1 cellular context compared by ENCODE assay signal in the genomic region with DNA sequence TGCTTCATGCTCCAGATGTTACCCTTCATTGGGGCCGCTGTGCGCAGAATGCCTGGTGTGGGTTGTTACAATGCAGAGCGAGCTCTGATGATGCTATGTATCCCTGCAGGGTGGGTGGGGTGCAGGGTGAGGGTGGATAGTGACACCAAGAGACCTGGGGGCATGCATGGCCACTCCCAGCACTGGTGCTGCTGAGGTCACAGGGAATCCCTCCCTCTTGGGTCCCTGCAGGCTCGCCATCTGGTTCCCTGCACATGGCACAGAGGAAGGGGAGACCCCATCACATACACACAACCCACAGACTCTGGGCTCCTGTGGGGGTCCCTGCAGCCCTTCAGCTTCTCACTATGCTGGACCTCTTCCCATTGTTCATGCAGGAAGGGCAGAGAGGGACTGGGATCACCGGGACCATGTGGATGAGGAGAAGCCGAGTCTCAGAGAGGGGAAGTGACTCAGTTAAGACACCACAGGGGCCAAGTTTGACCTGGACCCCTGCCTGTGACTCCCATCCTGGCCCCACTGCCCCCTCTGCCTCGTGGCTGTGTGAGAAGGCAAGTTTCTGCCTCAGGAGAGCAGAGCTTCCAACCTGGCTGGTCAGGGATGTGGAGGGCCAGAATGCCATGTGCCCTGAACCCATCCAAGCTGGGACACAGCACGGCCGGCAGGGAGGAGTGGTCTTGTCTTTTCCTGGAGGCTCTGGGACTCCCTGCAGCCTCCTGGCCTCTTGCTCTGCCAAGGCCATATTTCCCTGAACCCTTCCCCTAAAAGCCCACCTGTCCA.
TF ChIP-seq lines count a peak whose summit lies in the region.

No MANE protein-coding gene starts in this region.

TF ChIP-seq in GM23338, 12 proteins besides CTCF, POLR2A, EP300 and RAD21 (continued from another document):
- TF ChIP-seq, protein P1, sequence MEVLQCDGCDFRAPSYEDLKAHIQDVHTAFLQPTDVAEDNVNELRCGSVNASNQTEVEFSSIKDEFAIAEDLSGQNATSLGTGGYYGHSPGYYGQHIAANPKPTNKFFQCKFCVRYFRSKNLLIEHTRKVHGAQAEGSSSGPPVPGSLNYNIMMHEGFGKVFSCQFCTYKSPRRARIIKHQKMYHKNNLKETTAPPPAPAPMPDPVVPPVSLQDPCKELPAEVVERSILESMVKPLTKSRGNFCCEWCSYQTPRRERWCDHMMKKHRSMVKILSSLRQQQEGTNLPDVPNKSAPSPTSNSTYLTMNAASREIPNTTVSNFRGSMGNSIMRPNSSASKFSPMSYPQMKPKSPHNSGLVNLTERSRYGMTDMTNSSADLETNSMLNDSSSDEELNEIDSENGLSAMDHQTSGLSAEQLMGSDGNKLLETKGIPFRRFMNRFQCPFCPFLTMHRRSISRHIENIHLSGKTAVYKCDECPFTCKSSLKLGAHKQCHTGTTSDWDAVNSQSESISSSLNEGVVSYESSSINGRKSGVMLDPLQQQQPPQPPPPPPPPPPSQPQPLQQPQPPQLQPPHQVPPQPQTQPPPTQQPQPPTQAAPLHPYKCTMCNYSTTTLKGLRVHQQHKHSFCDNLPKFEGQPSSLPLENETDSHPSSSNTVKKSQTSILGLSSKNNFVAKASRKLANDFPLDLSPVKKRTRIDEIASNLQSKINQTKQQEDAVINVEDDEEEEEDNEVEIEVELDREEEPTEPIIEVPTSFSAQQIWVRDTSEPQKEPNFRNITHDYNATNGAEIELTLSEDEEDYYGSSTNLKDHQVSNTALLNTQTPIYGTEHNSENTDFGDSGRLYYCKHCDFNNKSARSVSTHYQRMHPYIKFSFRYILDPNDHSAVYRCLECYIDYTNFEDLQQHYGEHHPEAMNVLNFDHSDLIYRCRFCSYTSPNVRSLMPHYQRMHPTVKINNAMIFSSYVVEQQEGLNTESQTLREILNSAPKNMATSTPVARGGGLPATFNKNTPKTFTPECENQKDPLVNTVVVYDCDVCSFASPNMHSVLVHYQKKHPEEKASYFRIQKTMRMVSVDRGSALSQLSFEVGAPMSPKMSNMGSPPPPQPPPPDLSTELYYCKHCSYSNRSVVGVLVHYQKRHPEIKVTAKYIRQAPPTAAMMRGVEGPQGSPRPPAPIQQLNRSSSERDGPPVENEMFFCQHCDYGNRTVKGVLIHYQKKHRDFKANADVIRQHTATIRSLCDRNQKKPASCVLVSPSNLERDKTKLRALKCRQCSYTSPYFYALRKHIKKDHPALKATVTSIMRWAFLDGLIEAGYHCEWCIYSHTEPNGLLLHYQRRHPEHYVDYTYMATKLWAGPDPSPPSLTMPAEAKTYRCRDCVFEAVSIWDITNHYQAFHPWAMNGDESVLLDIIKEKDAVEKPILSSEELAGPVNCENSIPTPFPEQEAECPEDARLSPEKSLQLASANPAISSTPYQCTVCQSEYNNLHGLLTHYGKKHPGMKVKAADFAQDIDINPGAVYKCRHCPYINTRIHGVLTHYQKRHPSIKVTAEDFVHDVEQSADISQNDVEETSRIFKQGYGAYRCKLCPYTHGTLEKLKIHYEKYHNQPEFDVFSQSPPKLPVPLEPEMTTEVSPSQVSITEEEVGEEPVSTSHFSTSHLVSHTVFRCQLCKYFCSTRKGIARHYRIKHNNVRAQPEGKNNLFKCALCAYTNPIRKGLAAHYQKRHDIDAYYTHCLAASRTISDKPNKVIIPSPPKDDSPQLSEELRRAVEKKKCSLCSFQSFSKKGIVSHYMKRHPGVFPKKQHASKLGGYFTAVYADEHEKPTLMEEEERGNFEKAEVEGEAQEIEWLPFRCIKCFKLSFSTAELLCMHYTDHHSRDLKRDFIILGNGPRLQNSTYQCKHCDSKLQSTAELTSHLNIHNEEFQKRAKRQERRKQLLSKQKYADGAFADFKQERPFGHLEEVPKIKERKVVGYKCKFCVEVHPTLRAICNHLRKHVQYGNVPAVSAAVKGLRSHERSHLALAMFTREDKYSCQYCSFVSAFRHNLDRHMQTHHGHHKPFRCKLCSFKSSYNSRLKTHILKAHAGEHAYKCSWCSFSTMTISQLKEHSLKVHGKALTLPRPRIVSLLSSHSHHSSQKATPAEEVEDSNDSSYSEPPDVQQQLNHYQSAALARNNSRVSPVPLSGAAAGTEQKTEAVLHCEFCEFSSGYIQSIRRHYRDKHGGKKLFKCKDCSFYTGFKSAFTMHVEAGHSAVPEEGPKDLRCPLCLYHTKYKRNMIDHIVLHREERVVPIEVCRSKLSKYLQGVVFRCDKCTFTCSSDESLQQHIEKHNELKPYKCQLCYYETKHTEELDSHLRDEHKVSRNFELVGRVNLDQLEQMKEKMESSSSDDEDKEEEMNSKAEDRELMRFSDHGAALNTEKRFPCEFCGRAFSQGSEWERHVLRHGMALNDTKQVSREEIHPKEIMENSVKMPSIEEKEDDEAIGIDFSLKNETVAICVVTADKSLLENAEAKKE (CRISPR knock-in tag; IDR thresholded peaks at IDR 0.05), result no peak
- no peak for TF ChIP-seq CREB1 (CRISPR knock-in tag; IDR thresholded peaks at IDR 0.05; ENCODE audit: low read depth)
- TF ChIP-seq JUNB (IDR thresholded peaks at IDR 0.05; ENCODE audit: unreplicated experiment), result no peak
